Comparison of ENCODE assay signal across 8 cellular contexts in genomic region chr11:65427691-65428577, GRCh38. TPM values are rescaled to one million over a fixed set of nuclear protein-coding genes. Genes with fewer than 3 reads are reported as not detected.
DNase-seq lines count a peak whose midpoint lies in the region.

No MANE protein-coding gene starts in this region.

- no peak overlapping the region for H3K4me3 ChIP-seq in SJCRH30

- in situ Hi-C loops in Caki2 (cut with HindIII; ENCODE audit: low pct_unique_long_range_greater_than_20kb, low sequenced_read_pairs): no loop called here

- no peak overlapping the region for H3K27ac ChIP-seq in SJCRH30

- H3K27me3 ChIP-seq in SJCRH30: no peaks in the 10 kb centered on the region

- peaks cover 12% of the 10 kb centered on the region for H3K4me1 ChIP-seq in SJCRH30

- H3K4me3 Mint-ChIP-seq in activated T-helper 1 cell treated with anti-CD3 and anti-CD28 coated beads, Interleukin-12 subunit alpha, Interleukin-12 subunit beta, Interleukin-2, Interleukin-4 antibody, amounts not matched to agents 30 ng/mL and 10 ng/mL and 1 ng/mL, durations not matched to agents 14 hours and 24 hours and 36 hours: peak overlapping the region; percentile 99

- peak overlapping the region; percentile 99 for H3K27ac Mint-ChIP-seq in activated T-helper 1 cell treated with anti-CD3 and anti-CD28 coated beads, Interleukin-12 subunit alpha, Interleukin-12 subunit beta, Interleukin-2, Interleukin-4 antibody, amounts not matched to agents 30 ng/mL and 10 ng/mL and 1 ng/mL, durations not matched to agents 14 hours and 24 hours and 36 hours

- H3K4me1 Mint-ChIP-seq in activated T-helper 1 cell treated with anti-CD3 and anti-CD28 coated beads, Interleukin-12 subunit alpha, Interleukin-12 subunit beta, Interleukin-2, Interleukin-4 antibody, amounts not matched to agents 30 ng/mL and 10 ng/mL and 1 ng/mL, durations not matched to agents 14 hours and 24 hours and 36 hours (ENCODE audit: low read depth): peaks cover 84% of the 10 kb centered on the region

- no peaks in the 10 kb centered on the region for H3K9me3 ChIP-seq in SJCRH30 (replicated peaks)

- H3K9me3 Mint-ChIP-seq in activated T-helper 1 cell treated with anti-CD3 and anti-CD28 coated beads, Interleukin-12 subunit alpha, Interleukin-12 subunit beta, Interleukin-2, Interleukin-4 antibody, amounts not matched to agents 30 ng/mL and 10 ng/mL and 1 ng/mL, durations not matched to agents 14 hours and 24 hours and 36 hours: no peaks in the 10 kb centered on the region

- H3K27me3 Mint-ChIP-seq in activated T-helper 1 cell treated with anti-CD3 and anti-CD28 coated beads, Interleukin-12 subunit alpha, Interleukin-12 subunit beta, Interleukin-2, Interleukin-4 antibody, amounts not matched to agents 30 ng/mL and 10 ng/mL and 1 ng/mL, durations not matched to agents 14 hours and 24 hours and 36 hours (ENCODE audit: insufficient read depth): peaks cover 4% of the 10 kb centered on the region

- H3K36me3 ChIP-seq in SJCRH30: peaks cover 26% of the 10 kb centered on the region

- H3K36me3 Mint-ChIP-seq in activated T-helper 1 cell treated with anti-CD3 and anti-CD28 coated beads, Interleukin-12 subunit alpha, Interleukin-12 subunit beta, Interleukin-2, Interleukin-4 antibody, amounts not matched to agents 30 ng/mL and 10 ng/mL and 1 ng/mL, durations not matched to agents 14 hours and 24 hours and 36 hours (ENCODE audit: low read depth): peaks cover 62% of the 10 kb centered on the region

- intact Hi-C loops in activated T-helper 1 cell treated with anti-CD3 and anti-CD28 coated beads, Interleukin-12 subunit alpha, Interleukin-12 subunit beta, Interleukin-2, Interleukin-4 antibody, amounts not matched to agents 30 ng/mL and 10 ng/mL and 1 ng/mL, durations not matched to agents 14 hours and 24 hours and 36 hours (cut with micrococcal nuclease): loop anchor here (2.0 kb wide), 2 partner anchors 13 to 143 kb away; partner anchors contain the start of gene ZNRD2

- DNase-seq in Caki2 (ENCODE audit: low read depth) (peak; percentile 69), LHCN-M2 (ENCODE audit: low read depth) (peak; percentile 85), glomerular visceral epithelial cell (ENCODE audit: extremely low spot score) (peak; percentile 74), renal cortical epithelial cell (ENCODE audit: low read depth) (peak; percentile 84), SJCRH30 (no peak), inferior parietal cortex (ENCODE audit: extremely low spot score) (no peak), NCI-H1930 (lab: John Stamatoyannopoulos, UW) (no peak)
- DNase-seq in activated T-helper 1 cell treated with anti-CD3 and anti-CD28 coated beads, Interleukin-12 subunit alpha, Interleukin-12 subunit beta, Interleukin-2, Interleukin-4 antibody, amounts not matched to agents 30 ng/mL and 10 ng/mL and 1 ng/mL, durations not matched to agents 14 hours and 24 hours and 36 hours (ENCODE audit: low spot score): no peak

RNA-seq across cellular contexts. Expression of gene NEAT1, which starts 5.3 kb away (rescaled TPM):
- total RNA-seq in Caki2 (2014; rRNA removed; shearing (Covaris generic); ENCODE audit: low replicate concordance): 2.3 and 8.7 TPM in 2 replicates
- 29.4 and 37.8 TPM in 2 replicates for total RNA-seq in LHCN-M2 (2014; rRNA removed)
- 88.5 TPM for polyA plus RNA-seq in LHCN-M2 (2012)
- 507 and 517 TPM in 2 replicates for total RNA-seq in activated T-helper 1 cell treated with anti-CD3 and anti-CD28 coated beads, Interleukin-12 subunit alpha, Interleukin-12 subunit beta, Interleukin-2, Interleukin-4 antibody, amounts not matched to agents 30 ng/mL and 10 ng/mL and 1 ng/mL, durations not matched to agents 14 hours and 24 hours and 36 hours
- 17.4 and 141 TPM in 2 replicates for total RNA-seq in renal cortical epithelial cell
- total RNA-seq in SJCRH30 (2014; rRNA removed; shearing (Covaris generic)): 6.2 and 12.8 TPM in 2 replicates

RNA-seq across cellular contexts. Expression of gene FRMD8, which starts 41.5 kb away (rescaled TPM):
- 24.8 and 35.5 TPM in 2 replicates for total RNA-seq in Caki2 (2014; rRNA removed; shearing (Covaris generic); ENCODE audit: low replicate concordance)
- 40.7 and 58.7 TPM in 2 replicates for total RNA-seq in LHCN-M2 (2014; rRNA removed)
- 19.7 TPM for polyA plus RNA-seq in LHCN-M2 (2012)
- 40.5 and 42.3 TPM in 2 replicates for total RNA-seq in activated T-helper 1 cell treated with anti-CD3 and anti-CD28 coated beads, Interleukin-12 subunit alpha, Interleukin-12 subunit beta, Interleukin-2, Interleukin-4 antibody, amounts not matched to agents 30 ng/mL and 10 ng/mL and 1 ng/mL, durations not matched to agents 14 hours and 24 hours and 36 hours
- 67.5 and 89.6 TPM in 2 replicates for total RNA-seq in renal cortical epithelial cell
- 21.0 and 22.2 TPM in 2 replicates for total RNA-seq in SJCRH30 (2014; rRNA removed; shearing (Covaris generic))

RNA-seq across cellular contexts. Expression of gene SLC25A45, which starts 45.5 kb away (rescaled TPM):
- 1.1 and 2.3 TPM in 2 replicates for total RNA-seq in Caki2 (2014; rRNA removed; shearing (Covaris generic); ENCODE audit: low replicate concordance)
- total RNA-seq in LHCN-M2 (2014; rRNA removed) (1.4 and 2.3 TPM in 2 replicates), renal cortical epithelial cell (0.52 and 0.65 TPM in 2 replicates)
- 1.5 TPM for polyA plus RNA-seq in LHCN-M2 (2012)
- total RNA-seq in activated T-helper 1 cell treated with anti-CD3 and anti-CD28 coated beads, Interleukin-12 subunit alpha, Interleukin-12 subunit beta, Interleukin-2, Interleukin-4 antibody, amounts not matched to agents 30 ng/mL and 10 ng/mL and 1 ng/mL, durations not matched to agents 14 hours and 24 hours and 36 hours: 15.3 and 19.4 TPM in 2 replicates
- total RNA-seq in SJCRH30 (2014; rRNA removed; shearing (Covaris generic)): 1.1 and 1.3 TPM in 2 replicates

Comparison
In these comparisons a context has a peak if more than half of its experiments do, and no peak if none do; other contexts are left out.
1. DNase-seq: peak in Caki2 (single experiment), LHCN-M2 (single experiment), glomerular visceral epithelial cell (single experiment) and renal cortical epithelial cell (single experiment); none in activated T-helper 1 cell treated with anti-CD3 and anti-CD28 coated beads, Interleukin-12 subunit alpha, Interleukin-12 subunit beta, Interleukin-2, Interleukin-4 antibody, amounts not matched to agents 30 ng/mL and 10 ng/mL and 1 ng/mL, durations not matched to agents 14 hours and 24 hours and 36 hours (single experiment), SJCRH30 (0 of 2), inferior parietal cortex (single experiment) and NCI-H1930 (0 of 2).